Comparison of ENCODE assay signal across 15 cellular contexts in the genomic region with DNA sequence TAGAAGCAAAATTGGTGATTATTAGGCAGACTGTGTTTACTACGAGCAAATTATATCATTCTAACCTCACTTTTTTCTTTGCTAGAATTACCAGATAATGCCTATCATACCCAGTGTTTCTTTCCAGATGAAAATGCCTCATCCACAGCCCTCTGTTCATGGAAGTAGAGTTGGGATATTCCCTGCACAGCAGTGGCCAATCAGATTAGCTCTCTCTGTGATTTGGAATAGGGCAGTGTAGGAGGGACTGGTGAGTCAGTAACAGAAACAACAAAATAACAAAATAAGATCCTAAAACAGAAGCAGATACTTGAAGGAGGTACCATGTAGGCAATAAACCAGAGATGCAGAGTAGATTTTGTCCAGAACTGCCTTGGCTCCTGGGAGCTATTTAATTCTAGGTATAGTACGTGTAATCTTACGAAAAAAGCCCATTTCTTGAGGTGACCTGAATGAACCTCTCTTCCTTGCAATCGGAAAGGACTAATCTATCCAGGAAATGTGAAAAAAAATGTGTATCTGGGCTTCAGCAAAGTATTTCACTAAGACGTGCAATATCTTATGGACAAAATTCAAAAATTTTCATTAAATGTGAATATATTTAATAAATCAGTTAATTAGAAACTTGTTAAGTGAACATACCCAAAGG. TPM values are rescaled to one million over a fixed set of nuclear protein-coding genes. Genes with fewer than 3 reads are reported as not detected.
"Had no signal": no experiment of that assay in that cellular context is flagged by ENCODE, and none has a peak within 500 bp of the region (broad histone marks: within the 10 kb centered on the region; RNA-seq: fewer than 3 reads in every experiment).

No MANE protein-coding gene starts in this region.

- H3K27me3 ChIP-seq: ascending aorta, neural progenitor cell had no signal

- H3K36me3 ChIP-seq: ascending aorta, neural progenitor cell had no signal

- H2AFZ ChIP-seq: neural progenitor cell, parathyroid adenoma had no signal

- H3K4me2 ChIP-seq: neural progenitor cell had no signal

- FAIRE-seq: bronchial epithelial cell had no signal

- H3K27ac ChIP-seq: ascending aorta, neural progenitor cell, parathyroid adenoma had no signal

- H3K4me3 Mint-ChIP-seq: activated T-helper 17 cell treated with anti-CD3 and anti-CD28 coated beads, Interleukin-2, amount 50 U/mL, for 72 hours; immature natural killer cell; neural progenitor cell; stimulated activated effector memory CD8-positive, alpha-beta T cell treated with anti-CD3 and anti-CD28 coated beads, Interleukin-12 subunit alpha, Interleukin-12 subunit beta, amount 100 ng/mL, for 72 hours; T-helper 2 cell treated with Interferon-gamma antibody and Interleukin-4, amounts not matched to agents 5 μg/mL and 100 μg/mL, for 36 hours had no signal

- H3K4me1 ChIP-seq: ascending aorta, parathyroid adenoma had no signal

- H3K79me2 ChIP-seq: parathyroid adenoma had no signal

- H3K9me3 ChIP-seq: ascending aorta had no signal

- H3K4me3 ChIP-seq: ascending aorta, neural progenitor cell had no signal

- H3K9me3 Mint-ChIP-seq: activated T-helper 17 cell treated with anti-CD3 and anti-CD28 coated beads, Interleukin-2, amount 50 U/mL, for 72 hours; stimulated activated effector memory CD8-positive, alpha-beta T cell treated with anti-CD3 and anti-CD28 coated beads, Interleukin-12 subunit alpha, Interleukin-12 subunit beta, amount 100 ng/mL, for 72 hours; T-helper 2 cell treated with Interferon-gamma antibody and Interleukin-4, amounts not matched to agents 5 μg/mL and 100 μg/mL, for 36 hours had no signal

- H3K4me1 Mint-ChIP-seq: activated T-helper 17 cell treated with anti-CD3 and anti-CD28 coated beads, Interleukin-2, amount 50 U/mL, for 72 hours; immature natural killer cell; naive B cell; stimulated activated effector memory CD8-positive, alpha-beta T cell treated with anti-CD3 and anti-CD28 coated beads, Interleukin-12 subunit alpha, Interleukin-12 subunit beta, amount 100 ng/mL, for 72 hours had no signal

- H3K36me3 Mint-ChIP-seq: immature natural killer cell; neural progenitor cell; stimulated activated effector memory CD8-positive, alpha-beta T cell treated with anti-CD3 and anti-CD28 coated beads, Interleukin-12 subunit alpha, Interleukin-12 subunit beta, amount 100 ng/mL, for 72 hours had no signal

- ATAC-seq: activated CD4-positive, CD25-positive, alpha-beta regulatory T cell treated with anti-CD3 and anti-CD28 coated beads, Interleukin-2, amount 50 U/mL, for 24 hours; activated T-helper 17 cell treated with anti-CD3 and anti-CD28 coated beads, Interleukin-2, amount 50 U/mL, for 72 hours; stimulated activated effector memory CD8-positive, alpha-beta T cell treated with anti-CD3 and anti-CD28 coated beads, Interleukin-12 subunit alpha, Interleukin-12 subunit beta, amount 100 ng/mL, for 72 hours had no signal

- H3K27ac Mint-ChIP-seq: activated T-helper 17 cell treated with anti-CD3 and anti-CD28 coated beads, Interleukin-2, amount 50 U/mL, for 72 hours; immature natural killer cell; naive B cell; neural progenitor cell; stimulated activated effector memory CD8-positive, alpha-beta T cell treated with anti-CD3 and anti-CD28 coated beads, Interleukin-12 subunit alpha, Interleukin-12 subunit beta, amount 100 ng/mL, for 72 hours; T-helper 2 cell treated with Interferon-gamma antibody and Interleukin-4, amounts not matched to agents 5 μg/mL and 100 μg/mL, for 36 hours had no signal

- DNase-seq: activated naive CD4-positive, alpha-beta T cell treated with Interleukin-2 at 50 U/mL for 16 hours; erythroblast; foreskin fibroblast; glutamatergic neuron; immature natural killer cell; naive B cell; SW 1271 had no signal

RNA-seq across cellular contexts. Expression of a gene that starts 18.4 kb away (rescaled TPM):
- total RNA-seq: ascending aorta had no signal
